1 cellular context compared by ENCODE assay signal in genomic region chr14:71103662-71104484, GRCh38.
TF ChIP-seq lines count a peak whose summit lies in the region.

No MANE protein-coding gene starts in this region.

TF ChIP-seq in HCT116, 20 proteins besides CTCF, POLR2A, EP300 and RAD21 (continued from another document):
- TF ChIP-seq ZBTB33 (IDR thresholded peaks at IDR 0.05; ENCODE audit: extremely low read depth, insufficient replicate concordance, low read length) (no peak), ZFX (IDR thresholded peaks at IDR 0.05) (no peak), POLR2AphosphoS5 (IDR thresholded peaks at IDR 0.05; ENCODE audit: low read depth, low read length) (no peak), EGR1 (IDR thresholded peaks at IDR 0.05; ENCODE audit: low read depth) (no peak), YY1 (IDR thresholded peaks at IDR 0.05; ENCODE audit: extremely low read depth, insufficient replicate concordance, low read depth, low read length) (no peak), EZH2phosphoT487 (IDR thresholded peaks at IDR 0.05; ENCODE audit: borderline replicate concordance) (no peak), ZNF274 (IDR thresholded peaks at IDR 0.05; ENCODE audit: low read depth, low read length) (no peak), CBX3 (IDR thresholded peaks at IDR 0.05; ENCODE audit: low read depth) (no peak), SIN3A (IDR thresholded peaks at IDR 0.05; ENCODE audit: low read depth) (no peak), FOSL1 (IDR thresholded peaks at IDR 0.05; ENCODE audit: low read depth) (no peak), CEBPB (IDR thresholded peaks at IDR 0.05; ENCODE audit: low read depth) (no peak)
- TF ChIP-seq, protein P1, sequence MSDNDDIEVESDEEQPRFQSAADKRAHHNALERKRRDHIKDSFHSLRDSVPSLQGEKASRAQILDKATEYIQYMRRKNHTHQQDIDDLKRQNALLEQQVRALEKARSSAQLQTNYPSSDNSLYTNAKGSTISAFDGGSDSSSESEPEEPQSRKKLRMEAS (IDR thresholded peaks at IDR 0.05) = no peak
- TF ChIP-seq, protein P2, sequence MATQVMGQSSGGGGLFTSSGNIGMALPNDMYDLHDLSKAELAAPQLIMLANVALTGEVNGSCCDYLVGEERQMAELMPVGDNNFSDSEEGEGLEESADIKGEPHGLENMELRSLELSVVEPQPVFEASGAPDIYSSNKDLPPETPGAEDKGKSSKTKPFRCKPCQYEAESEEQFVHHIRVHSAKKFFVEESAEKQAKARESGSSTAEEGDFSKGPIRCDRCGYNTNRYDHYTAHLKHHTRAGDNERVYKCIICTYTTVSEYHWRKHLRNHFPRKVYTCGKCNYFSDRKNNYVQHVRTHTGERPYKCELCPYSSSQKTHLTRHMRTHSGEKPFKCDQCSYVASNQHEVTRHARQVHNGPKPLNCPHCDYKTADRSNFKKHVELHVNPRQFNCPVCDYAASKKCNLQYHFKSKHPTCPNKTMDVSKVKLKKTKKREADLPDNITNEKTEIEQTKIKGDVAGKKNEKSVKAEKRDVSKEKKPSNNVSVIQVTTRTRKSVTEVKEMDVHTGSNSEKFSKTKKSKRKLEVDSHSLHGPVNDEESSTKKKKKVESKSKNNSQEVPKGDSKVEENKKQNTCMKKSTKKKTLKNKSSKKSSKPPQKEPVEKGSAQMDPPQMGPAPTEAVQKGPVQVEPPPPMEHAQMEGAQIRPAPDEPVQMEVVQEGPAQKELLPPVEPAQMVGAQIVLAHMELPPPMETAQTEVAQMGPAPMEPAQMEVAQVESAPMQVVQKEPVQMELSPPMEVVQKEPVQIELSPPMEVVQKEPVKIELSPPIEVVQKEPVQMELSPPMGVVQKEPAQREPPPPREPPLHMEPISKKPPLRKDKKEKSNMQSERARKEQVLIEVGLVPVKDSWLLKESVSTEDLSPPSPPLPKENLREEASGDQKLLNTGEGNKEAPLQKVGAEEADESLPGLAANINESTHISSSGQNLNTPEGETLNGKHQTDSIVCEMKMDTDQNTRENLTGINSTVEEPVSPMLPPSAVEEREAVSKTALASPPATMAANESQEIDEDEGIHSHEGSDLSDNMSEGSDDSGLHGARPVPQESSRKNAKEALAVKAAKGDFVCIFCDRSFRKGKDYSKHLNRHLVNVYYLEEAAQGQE (IDR thresholded peaks at IDR 0.05; ENCODE audit: low read depth) = no peak
